ENCODE assay signal across 1 cellular context in the genomic region with DNA sequence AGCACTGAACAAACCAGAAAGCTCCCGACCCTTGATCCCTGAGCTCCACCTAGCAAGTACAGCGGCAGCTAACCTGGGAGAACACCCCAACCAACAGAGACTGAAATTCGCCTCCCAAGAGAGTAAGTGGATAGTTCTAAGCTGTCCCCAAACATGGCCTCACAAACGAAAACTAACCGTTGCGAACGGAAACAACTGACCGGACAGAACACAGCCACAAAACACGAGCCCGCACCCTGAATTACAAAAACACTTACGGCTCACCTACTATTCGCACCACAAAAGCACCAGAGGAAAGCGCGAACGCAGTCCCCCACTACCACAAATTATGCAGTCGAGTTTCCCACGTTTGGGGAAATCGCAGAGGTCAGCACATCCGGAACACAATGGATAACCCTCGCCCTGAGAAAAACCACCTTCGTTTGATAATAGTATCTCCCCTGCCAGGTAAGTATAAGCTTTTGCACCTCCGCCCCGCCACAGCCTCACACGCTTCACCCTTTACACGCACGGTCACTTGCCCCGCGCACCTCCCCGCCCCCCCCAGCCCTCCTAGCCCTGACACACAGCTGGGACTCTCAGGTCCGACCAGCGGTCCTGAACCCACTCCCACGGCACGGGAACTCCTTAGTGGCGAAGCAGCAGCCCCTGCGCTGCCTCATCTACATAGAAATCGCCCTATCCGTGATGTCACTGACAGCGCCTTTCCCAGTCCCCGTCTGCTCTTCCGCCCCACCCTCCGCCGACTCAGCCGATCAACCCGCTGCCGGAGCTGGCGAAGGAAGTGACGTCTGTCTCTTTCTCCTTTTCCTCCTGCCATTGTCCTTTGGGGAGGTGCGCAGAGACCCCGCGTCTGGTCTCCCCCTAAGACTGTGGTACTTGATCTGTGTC.
A peak's percentile ranks its signal among the peaks of the same experiment; 100 is the strongest.
TF ChIP-seq lines count a peak whose summit lies in the region.
"Not testable (repeated sequence)": the region's sequence is repeated elsewhere in the genome, so short reads cannot be mapped to it uniquely, and the experiment has no call there.

No MANE protein-coding gene starts in this region.

TF ChIP-seq in K562, 482 proteins besides CTCF, POLR2A, EP300 and RAD21 (continued from another document and continues in another):
- TF ChIP-seq, protein P1, sequence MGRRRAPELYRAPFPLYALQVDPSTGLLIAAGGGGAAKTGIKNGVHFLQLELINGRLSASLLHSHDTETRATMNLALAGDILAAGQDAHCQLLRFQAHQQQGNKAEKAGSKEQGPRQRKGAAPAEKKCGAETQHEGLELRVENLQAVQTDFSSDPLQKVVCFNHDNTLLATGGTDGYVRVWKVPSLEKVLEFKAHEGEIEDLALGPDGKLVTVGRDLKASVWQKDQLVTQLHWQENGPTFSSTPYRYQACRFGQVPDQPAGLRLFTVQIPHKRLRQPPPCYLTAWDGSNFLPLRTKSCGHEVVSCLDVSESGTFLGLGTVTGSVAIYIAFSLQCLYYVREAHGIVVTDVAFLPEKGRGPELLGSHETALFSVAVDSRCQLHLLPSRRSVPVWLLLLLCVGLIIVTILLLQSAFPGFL (CRISPR knock-in tag; IDR thresholded peaks at IDR 0.05) = 0 out of 2 replicates have a peak, but pooled peaks have one; percentile 38
- TF ChIP-seq TRIM24 (IDR thresholded peaks at IDR 0.05) = peak; percentile 61 to 71; a peak in 3 of 4 replicates
- TF ChIP-seq NR2C2 (CRISPR knock-in tag; IDR thresholded peaks at IDR 0.05) = peak; percentile 53; the same call in 1 of the 2 replicates
- TF ChIP-seq NR2C2 (tag; IDR thresholded peaks at IDR 0.05) = not testable (repeated sequence)
- peak; percentile 34; the same call in 1 of the 2 replicates for TF ChIP-seq CBFA2T3 (IDR thresholded peaks at IDR 0.05)
- peak in 1 of 2 experiments; percentile 97; a peak in 2 of 4 replicates for TF ChIP-seq CSDE1 (IDR thresholded peaks at IDR 0.05)
- TF ChIP-seq NFE2 (IDR thresholded peaks at IDR 0.05; ENCODE audit: low read depth) = peak; percentile 17; the same call in 1 of the 2 replicates
- TF ChIP-seq BCL6 (CRISPR knock-in tag; IDR thresholded peaks at IDR 0.05) = peak; percentile 95
- TF ChIP-seq, protein P2, sequence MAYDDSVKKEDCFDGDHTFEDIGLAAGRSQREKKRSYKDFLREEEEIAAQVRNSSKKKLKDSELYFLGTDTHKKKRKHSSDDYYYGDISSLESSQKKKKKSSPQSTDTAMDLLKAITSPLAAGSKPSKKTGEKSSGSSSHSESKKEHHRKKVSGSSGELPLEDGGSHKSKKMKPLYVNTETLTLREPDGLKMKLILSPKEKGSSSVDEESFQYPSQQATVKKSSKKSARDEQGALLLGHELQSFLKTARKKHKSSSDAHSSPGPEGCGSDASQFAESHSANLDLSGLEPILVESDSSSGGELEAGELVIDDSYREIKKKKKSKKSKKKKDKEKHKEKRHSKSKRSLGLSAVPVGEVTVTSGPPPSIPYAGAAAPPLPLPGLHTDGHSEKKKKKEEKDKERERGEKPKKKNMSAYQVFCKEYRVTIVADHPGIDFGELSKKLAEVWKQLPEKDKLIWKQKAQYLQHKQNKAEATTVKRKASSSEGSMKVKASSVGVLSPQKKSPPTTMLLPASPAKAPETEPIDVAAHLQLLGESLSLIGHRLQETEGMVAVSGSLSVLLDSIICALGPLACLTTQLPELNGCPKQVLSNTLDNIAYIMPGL (CRISPR knock-in tag; IDR thresholded peaks at IDR 0.05) = peak; percentile 61; the same call in 1 of the 2 replicates
- peak; percentile 82 for TF ChIP-seq MAFK (IDR thresholded peaks at IDR 0.05; ENCODE audit: low read length)
- peak; percentile 66; the same call in 1 of the 2 replicates for TF ChIP-seq TRIM28 (IDR thresholded peaks at IDR 0.05)
- TF ChIP-seq BHLHE40 (IDR thresholded peaks at IDR 0.05; ENCODE audit: low read length) = peak; percentile 46; the same call in 1 of the 2 replicates
- peak; percentile 74; the same call in 1 of the 2 replicates for TF ChIP-seq BCOR (IDR thresholded peaks at IDR 0.05)
- TF ChIP-seq, protein P3, sequence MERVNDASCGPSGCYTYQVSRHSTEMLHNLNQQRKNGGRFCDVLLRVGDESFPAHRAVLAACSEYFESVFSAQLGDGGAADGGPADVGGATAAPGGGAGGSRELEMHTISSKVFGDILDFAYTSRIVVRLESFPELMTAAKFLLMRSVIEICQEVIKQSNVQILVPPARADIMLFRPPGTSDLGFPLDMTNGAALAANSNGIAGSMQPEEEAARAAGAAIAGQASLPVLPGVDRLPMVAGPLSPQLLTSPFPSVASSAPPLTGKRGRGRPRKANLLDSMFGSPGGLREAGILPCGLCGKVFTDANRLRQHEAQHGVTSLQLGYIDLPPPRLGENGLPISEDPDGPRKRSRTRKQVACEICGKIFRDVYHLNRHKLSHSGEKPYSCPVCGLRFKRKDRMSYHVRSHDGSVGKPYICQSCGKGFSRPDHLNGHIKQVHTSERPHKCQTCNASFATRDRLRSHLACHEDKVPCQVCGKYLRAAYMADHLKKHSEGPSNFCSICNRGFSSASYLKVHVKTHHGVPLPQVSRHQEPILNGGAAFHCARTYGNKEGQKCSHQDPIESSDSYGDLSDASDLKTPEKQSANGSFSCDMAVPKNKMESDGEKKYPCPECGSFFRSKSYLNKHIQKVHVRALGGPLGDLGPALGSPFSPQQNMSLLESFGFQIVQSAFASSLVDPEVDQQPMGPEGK (CRISPR knock-in tag; IDR thresholded peaks at IDR 0.05; ENCODE audit: borderline replicate concordance) = peak; percentile 100
- TF ChIP-seq, protein P4, sequence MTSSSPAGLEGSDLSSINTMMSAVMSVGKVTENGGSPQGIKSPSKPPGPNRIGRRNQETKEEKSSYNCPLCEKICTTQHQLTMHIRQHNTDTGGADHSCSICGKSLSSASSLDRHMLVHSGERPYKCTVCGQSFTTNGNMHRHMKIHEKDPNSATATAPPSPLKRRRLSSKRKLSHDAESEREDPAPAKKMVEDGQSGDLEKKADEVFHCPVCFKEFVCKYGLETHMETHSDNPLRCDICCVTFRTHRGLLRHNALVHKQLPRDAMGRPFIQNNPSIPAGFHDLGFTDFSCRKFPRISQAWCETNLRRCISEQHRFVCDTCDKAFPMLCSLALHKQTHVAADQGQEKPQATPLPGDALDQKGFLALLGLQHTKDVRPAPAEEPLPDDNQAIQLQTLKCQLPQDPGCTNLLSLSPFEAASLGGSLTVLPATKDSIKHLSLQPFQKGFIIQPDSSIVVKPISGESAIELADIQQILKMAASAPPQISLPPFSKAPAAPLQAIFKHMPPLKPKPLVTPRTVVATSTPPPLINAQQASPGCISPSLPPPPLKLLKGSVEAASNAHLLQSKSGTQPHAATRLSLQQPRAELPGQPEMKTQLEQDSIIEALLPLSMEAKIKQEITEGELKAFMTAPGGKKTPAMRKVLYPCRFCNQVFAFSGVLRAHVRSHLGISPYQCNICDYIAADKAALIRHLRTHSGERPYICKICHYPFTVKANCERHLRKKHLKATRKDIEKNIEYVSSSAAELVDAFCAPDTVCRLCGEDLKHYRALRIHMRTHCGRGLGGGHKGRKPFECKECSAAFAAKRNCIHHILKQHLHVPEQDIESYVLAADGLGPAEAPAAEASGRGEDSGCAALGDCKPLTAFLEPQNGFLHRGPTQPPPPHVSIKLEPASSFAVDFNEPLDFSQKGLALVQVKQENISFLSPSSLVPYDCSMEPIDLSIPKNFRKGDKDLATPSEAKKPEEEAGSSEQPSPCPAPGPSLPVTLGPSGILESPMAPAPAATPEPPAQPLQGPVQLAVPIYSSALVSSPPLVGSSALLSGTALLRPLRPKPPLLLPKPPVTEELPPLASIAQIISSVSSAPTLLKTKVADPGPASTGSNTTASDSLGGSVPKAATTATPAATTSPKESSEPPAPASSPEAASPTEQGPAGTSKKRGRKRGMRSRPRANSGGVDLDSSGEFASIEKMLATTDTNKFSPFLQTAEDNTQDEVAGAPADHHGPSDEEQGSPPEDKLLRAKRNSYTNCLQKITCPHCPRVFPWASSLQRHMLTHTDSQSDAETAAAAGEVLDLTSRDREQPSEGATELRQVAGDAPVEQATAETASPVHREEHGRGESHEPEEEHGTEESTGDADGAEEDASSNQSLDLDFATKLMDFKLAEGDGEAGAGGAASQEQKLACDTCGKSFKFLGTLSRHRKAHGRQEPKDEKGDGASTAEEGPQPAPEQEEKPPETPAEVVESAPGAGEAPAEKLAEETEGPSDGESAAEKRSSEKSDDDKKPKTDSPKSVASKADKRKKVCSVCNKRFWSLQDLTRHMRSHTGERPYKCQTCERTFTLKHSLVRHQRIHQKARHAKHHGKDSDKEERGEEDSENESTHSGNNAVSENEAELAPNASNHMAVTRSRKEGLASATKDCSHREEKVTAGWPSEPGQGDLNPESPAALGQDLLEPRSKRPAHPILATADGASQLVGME (CRISPR knock-in tag; IDR thresholded peaks at IDR 0.05) = 0 out of 2 replicates have a peak, but pooled peaks have one; percentile 69
- TF ChIP-seq RBFOX2 (IDR thresholded peaks at IDR 0.05; ENCODE audit: low read depth, low read length) = peak; percentile 88
- TF ChIP-seq ZNF695 (CRISPR knock-in tag; IDR thresholded peaks at IDR 0.05) = peak; percentile 100
- peak; percentile 85 for TF ChIP-seq SP1 (CRISPR knock-in tag; IDR thresholded peaks at IDR 0.05)
- peak; percentile 35; the same call in 1 of the 2 replicates for TF ChIP-seq SMARCA4 (IDR thresholded peaks at IDR 0.05)
- peak; percentile 27 for TF ChIP-seq ZFP36 (IDR thresholded peaks at IDR 0.05; ENCODE audit: low read depth, low read length, partially characterized antibody)
- TF ChIP-seq ETV1 (tag; conservative IDR thresholded peaks at IDR 0.05; ENCODE audit: low read depth) = peak; percentile 92
- peak; percentile 100 for TF ChIP-seq SMAD1 (IDR thresholded peaks at IDR 0.05; ENCODE audit: low read depth, low read length, partially characterized antibody)
- peak; percentile 97 for TF ChIP-seq LCOR (CRISPR knock-in tag; IDR thresholded peaks at IDR 0.05)
- peak; percentile 55; the same call in 1 of the 2 replicates for TF ChIP-seq HCFC1 (IDR thresholded peaks at IDR 0.05; ENCODE audit: low read depth, low read length)
- 0 out of 4 replicates have a peak, but pooled peaks of 1 of the 2 experiments have one; percentile 61 for TF ChIP-seq MCM7 (IDR thresholded peaks at IDR 0.05)
- peak in 2 of 3 experiments; percentile 73 to 77 for TF ChIP-seq YY1 (IDR thresholded peaks at IDR 0.05; ENCODE audit: borderline replicate concordance in 1 of 3, control insufficient read depth in 1 of 3, extremely low read depth in 1 of 3, insufficient read depth in 3 of 3, insufficient read length in 1 of 3, insufficient replicate concordance in 2 of 3, low read depth in 1 of 3, low read length in 2 of 3)
- TF ChIP-seq ZNF77 (CRISPR knock-in tag; IDR thresholded peaks at IDR 0.05) = peak; percentile 98
- 0 out of 2 replicates have a peak, but pooled peaks have one; percentile 29 for TF ChIP-seq KLF1 (tag; IDR thresholded peaks at IDR 0.05)
- peak; percentile 97 for TF ChIP-seq ZNF354B (CRISPR knock-in tag; IDR thresholded peaks at IDR 0.05)
- TF ChIP-seq ZNF408 (CRISPR knock-in tag; IDR thresholded peaks at IDR 0.05; ENCODE audit: low read depth) = peak; percentile 73; the same call in 1 of the 2 replicates
- TF ChIP-seq FOXP1 (CRISPR knock-in tag; IDR thresholded peaks at IDR 0.05) = peak; percentile 87
- TF ChIP-seq, protein P5, sequence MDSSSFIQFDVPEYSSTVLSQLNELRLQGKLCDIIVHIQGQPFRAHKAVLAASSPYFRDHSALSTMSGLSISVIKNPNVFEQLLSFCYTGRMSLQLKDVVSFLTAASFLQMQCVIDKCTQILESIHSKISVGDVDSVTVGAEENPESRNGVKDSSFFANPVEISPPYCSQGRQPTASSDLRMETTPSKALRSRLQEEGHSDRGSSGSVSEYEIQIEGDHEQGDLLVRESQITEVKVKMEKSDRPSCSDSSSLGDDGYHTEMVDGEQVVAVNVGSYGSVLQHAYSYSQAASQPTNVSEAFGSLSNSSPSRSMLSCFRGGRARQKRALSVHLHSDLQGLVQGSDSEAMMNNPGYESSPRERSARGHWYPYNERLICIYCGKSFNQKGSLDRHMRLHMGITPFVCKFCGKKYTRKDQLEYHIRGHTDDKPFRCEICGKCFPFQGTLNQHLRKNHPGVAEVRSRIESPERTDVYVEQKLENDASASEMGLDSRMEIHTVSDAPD (CRISPR knock-in tag; IDR thresholded peaks at IDR 0.05) = peak; percentile 83
- 0 out of 2 replicates have a peak, but pooled peaks have one; percentile 27 for TF ChIP-seq FOSL1 (tag; conservative IDR thresholded peaks at IDR 0.05)
- TF ChIP-seq, protein P6, sequence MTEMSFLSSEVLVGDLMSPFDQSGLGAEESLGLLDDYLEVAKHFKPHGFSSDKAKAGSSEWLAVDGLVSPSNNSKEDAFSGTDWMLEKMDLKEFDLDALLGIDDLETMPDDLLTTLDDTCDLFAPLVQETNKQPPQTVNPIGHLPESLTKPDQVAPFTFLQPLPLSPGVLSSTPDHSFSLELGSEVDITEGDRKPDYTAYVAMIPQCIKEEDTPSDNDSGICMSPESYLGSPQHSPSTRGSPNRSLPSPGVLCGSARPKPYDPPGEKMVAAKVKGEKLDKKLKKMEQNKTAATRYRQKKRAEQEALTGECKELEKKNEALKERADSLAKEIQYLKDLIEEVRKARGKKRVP (CRISPR knock-in tag; IDR thresholded peaks at IDR 0.05) = peak; percentile 99
- TF ChIP-seq RCOR1 (IDR thresholded peaks at IDR 0.05; ENCODE audit: borderline replicate concordance in 1 of 2, low read depth in 2 of 2, low read length in 2 of 2) = peak; percentile 47 to 59; a peak in 3 of 4 replicates
- peak; percentile 99 for TF ChIP-seq ZNF57 (CRISPR knock-in tag; IDR thresholded peaks at IDR 0.05)
- 0 out of 2 replicates have a peak, but pooled peaks have one; percentile 8 for TF ChIP-seq CBFA2T2 (conservative IDR thresholded peaks at IDR 0.05)
- peak; percentile 83; the same call in 1 of the 2 replicates for TF ChIP-seq ZSCAN29 (IDR thresholded peaks at IDR 0.05)
- TF ChIP-seq, protein P7, sequence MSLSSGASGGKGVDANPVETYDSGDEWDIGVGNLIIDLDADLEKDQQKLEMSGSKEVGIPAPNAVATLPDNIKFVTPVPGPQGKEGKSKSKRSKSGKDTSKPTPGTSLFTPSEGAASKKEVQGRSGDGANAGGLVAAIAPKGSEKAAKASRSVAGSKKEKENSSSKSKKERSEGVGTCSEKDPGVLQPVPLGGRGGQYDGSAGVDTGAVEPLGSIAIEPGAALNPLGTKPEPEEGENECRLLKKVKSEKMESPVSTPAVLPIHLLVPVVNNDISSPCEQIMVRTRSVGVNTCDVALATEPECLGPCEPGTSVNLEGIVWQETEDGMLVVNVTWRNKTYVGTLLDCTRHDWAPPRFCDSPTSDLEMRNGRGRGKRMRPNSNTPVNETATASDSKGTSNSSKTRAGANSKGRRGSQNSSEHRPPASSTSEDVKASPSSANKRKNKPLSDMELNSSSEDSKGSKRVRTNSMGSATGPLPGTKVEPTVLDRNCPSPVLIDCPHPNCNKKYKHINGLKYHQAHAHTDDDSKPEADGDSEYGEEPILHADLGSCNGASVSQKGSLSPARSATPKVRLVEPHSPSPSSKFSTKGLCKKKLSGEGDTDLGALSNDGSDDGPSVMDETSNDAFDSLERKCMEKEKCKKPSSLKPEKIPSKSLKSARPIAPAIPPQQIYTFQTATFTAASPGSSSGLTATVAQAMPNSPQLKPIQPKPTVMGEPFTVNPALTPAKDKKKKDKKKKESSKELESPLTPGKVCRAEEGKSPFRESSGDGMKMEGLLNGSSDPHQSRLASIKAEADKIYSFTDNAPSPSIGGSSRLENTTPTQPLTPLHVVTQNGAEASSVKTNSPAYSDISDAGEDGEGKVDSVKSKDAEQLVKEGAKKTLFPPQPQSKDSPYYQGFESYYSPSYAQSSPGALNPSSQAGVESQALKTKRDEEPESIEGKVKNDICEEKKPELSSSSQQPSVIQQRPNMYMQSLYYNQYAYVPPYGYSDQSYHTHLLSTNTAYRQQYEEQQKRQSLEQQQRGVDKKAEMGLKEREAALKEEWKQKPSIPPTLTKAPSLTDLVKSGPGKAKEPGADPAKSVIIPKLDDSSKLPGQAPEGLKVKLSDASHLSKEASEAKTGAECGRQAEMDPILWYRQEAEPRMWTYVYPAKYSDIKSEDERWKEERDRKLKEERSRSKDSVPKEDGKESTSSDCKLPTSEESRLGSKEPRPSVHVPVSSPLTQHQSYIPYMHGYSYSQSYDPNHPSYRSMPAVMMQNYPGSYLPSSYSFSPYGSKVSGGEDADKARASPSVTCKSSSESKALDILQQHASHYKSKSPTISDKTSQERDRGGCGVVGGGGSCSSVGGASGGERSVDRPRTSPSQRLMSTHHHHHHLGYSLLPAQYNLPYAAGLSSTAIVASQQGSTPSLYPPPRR (CRISPR knock-in tag; IDR thresholded peaks at IDR 0.05; ENCODE audit: borderline replicate concordance) = peak; percentile 74; the same call in 1 of the 2 replicates
- peak; percentile 73 for TF ChIP-seq ARID1B (IDR thresholded peaks at IDR 0.05)
